In genomic region chr3:4888913-4889846, GRCh38 we compare ENCODE assay signal across 8 cellular contexts.
DNase-seq lines count a peak whose midpoint lies in the region; ATAC-seq and TF ChIP-seq lines count a peak whose summit lies in the region.

No MANE protein-coding gene starts in this region.

- peaks cover 17% of the 10 kb centered on the region for H3K4me1 Mint-ChIP-seq in chondrocyte (ENCODE audit: low read depth)

- no peaks in the 10 kb centered on the region for H3K9me3 Mint-ChIP-seq in chondrocyte (ENCODE audit: low read depth)

- H3K36me3 ChIP-seq in KOPT-K1 (ENCODE audit: insufficient read depth, low read length), result no peaks in the 10 kb centered on the region

- no peak overlapping the region for H3K4me3 ChIP-seq in dorsolateral prefrontal cortex

- TF ChIP-seq CTCF in GM10266 (IDR thresholded peaks at IDR 0.05; ENCODE audit: control insufficient read depth, insufficient read depth, low read depth, missing control alignments) (peak; percentile 33), chondrocyte (IDR thresholded peaks at IDR 0.05) (no peak), dorsolateral prefrontal cortex (IDR thresholded peaks at IDR 0.05 in 54 of 56, conservative IDR thresholded peaks at IDR 0.05 in 2 of 56; ENCODE audit: low read depth in 1 of 56, partially characterized antibody in 56 of 56) (no peak)

- peak; percentile 94 for ATAC-seq in GM21447 (IDR thresholded peaks at IDR 0.05; ENCODE audit: unreplicated experiment)

- no peaks in the 10 kb centered on the region for H3K27me3 ChIP-seq in dorsolateral prefrontal cortex

- no peaks in the 10 kb centered on the region for H3K36me3 Mint-ChIP-seq in chondrocyte (ENCODE audit: low read depth)

- intact Hi-C loops in dorsolateral prefrontal cortex (cut with DNase I), result no loop called here

- no peaks in the 10 kb centered on the region for H3K9me3 ChIP-seq in KOPT-K1 (ENCODE audit: insufficient read depth, low read length, poor library complexity, severe bottlenecking)

- DNase-seq in GM10266 (ENCODE audit: extremely low spot score), result peak; percentile 56
- DNase-seq in chondrocyte (ENCODE audit: low spot score), result no peak
- no peak for DNase-seq in dedifferentiated amniotic fluid mesenchymal stem cell (ENCODE audit: extremely low spot score)
- no peak for DNase-seq in dorsolateral prefrontal cortex
- DNase-seq in substantia nigra (lab: John Stamatoyannopoulos, UW), result no peak
- no peak for DNase-seq in T1000 (lab: John Stamatoyannopoulos, UW)

- no peak overlapping the region for H3K4me3 Mint-ChIP-seq in chondrocyte (ENCODE audit: unreplicated experiment)

- H3K27ac ChIP-seq in KOPT-K1 (ENCODE audit: low read depth, low read length, poor library complexity, severe bottlenecking), result peak overlapping the region; percentile 60
- H3K27ac ChIP-seq in dorsolateral prefrontal cortex, result no peak overlapping the region
- H3K27ac ChIP-seq in substantia nigra (ENCODE audit: low read depth, low read length, poor library complexity, severe bottlenecking), result no peak overlapping the region

- H3K27ac Mint-ChIP-seq in chondrocyte (ENCODE audit: unreplicated experiment), result peak overlapping the region; percentile 33

- no peaks in the 10 kb centered on the region for H3K27me3 Mint-ChIP-seq in chondrocyte (ENCODE audit: low read depth)
